3 cellular contexts compared by ENCODE assay signal in the genomic region with DNA sequence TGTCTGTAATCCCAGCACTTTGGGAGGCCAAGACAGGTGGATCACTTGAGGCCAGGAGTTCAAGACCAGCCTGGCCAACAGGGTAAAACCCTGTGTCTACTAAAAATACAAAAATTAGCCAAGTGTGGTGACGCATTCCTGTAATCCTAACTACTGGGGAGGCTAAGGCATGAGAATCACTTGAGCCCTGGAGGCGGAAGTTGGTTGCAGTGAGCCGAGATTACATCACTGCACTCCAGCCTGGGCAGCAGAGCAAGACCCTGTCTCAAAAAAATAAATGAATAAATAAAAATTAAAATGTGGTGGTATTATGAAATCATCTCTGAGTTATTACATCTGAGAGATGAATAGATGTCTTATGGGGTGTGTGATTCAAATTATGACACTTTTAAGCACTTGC.
TF ChIP-seq lines count a peak whose summit lies in the region.
"Not testable (repeated sequence)": the region's sequence is repeated elsewhere in the genome, so short reads cannot be mapped to it uniquely, and the experiment has no call there.

No MANE protein-coding gene starts in this region.

TF ChIP-seq in HEK293, 187 proteins besides CTCF, POLR2A, EP300 and RAD21:
- TF ChIP-seq ZNF121 (tag by site-specific recombination; IDR thresholded peaks at IDR 0.05) = peak; percentile 78

TF ChIP-seq in K562, 482 proteins besides CTCF, POLR2A, EP300 and RAD21:
- TF ChIP-seq CEBPB (tag; IDR thresholded peaks at IDR 0.05) = peak; percentile 22; the same call in 1 of the 2 replicates
- TF ChIP-seq ZNF121 (CRISPR knock-in tag; conservative IDR thresholded peaks at IDR 0.05) = peak; percentile 92
- 0 out of 2 replicates have a peak, but pooled peaks have one; percentile 25 for TF ChIP-seq BCOR (IDR thresholded peaks at IDR 0.05)
- not testable (repeated sequence) for TF ChIP-seq CEBPG (CRISPR knock-in tag; IDR thresholded peaks at IDR 0.05)
- TF ChIP-seq CEBPG (tag; conservative IDR thresholded peaks at IDR 0.05 in 1 of 2, IDR thresholded peaks at IDR 0.05 in 1 of 2) = peak; percentile 7 to 55; a peak in 1 of 4 replicates
- TF ChIP-seq, protein P1, sequence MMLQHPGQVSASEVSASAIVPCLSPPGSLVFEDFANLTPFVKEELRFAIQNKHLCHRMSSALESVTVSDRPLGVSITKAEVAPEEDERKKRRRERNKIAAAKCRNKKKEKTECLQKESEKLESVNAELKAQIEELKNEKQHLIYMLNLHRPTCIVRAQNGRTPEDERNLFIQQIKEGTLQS (IDR thresholded peaks at IDR 0.05) = peak; percentile 31; the same call in 1 of the 2 replicates
- TF ChIP-seq, protein P1 (CRISPR knock-in tag; conservative IDR thresholded peaks at IDR 0.05) = not testable (repeated sequence)

TF ChIP-seq in HepG2, 621 proteins besides CTCF, POLR2A, EP300 and RAD21:
- TF ChIP-seq ZNF121 (CRISPR knock-in tag; IDR thresholded peaks at IDR 0.05) = peak; percentile 55; the same call in 1 of the 2 replicates
